ENCODE assay signal across 4 cellular contexts in genomic region chr6:25815194-25815593, GRCh38.
TF ChIP-seq lines count a peak whose summit lies in the region.

No MANE protein-coding gene starts in this region.

TF ChIP-seq in HepG2, 621 proteins besides CTCF, POLR2A, EP300 and RAD21:
- peak; percentile 92 for TF ChIP-seq HNRNPK (IDR thresholded peaks at IDR 0.05; ENCODE audit: low read depth, low read length, poor library complexity, severe bottlenecking)
- no peak for TF ChIP-seq ISL2 (CRISPR knock-in tag; IDR thresholded peaks at IDR 0.05)
- no peak for TF ChIP-seq ZNF562 (CRISPR knock-in tag; IDR thresholded peaks at IDR 0.05; ENCODE audit: borderline replicate concordance)
- TF ChIP-seq HNF1B (CRISPR knock-in tag; IDR thresholded peaks at IDR 0.05) = no peak
- TF ChIP-seq MNT (IDR thresholded peaks at IDR 0.05) = no peak
- no peak for TF ChIP-seq GABPB1 (CRISPR knock-in tag; IDR thresholded peaks at IDR 0.05)

TF ChIP-seq in WTC11, 78 proteins besides CTCF, POLR2A, EP300 and RAD21:
- TF ChIP-seq USF2 (CRISPR knock-in tag; IDR thresholded peaks at IDR 0.05) (no peak), ZNF425 (CRISPR knock-in tag; conservative IDR thresholded peaks at IDR 0.05) (no peak)

TF ChIP-seq in K562, 482 proteins besides CTCF, POLR2A, EP300 and RAD21:
- peak; percentile 47; the same call in 1 of the 2 replicates for TF ChIP-seq ZNF512 (tag; IDR thresholded peaks at IDR 0.05)
- TF ChIP-seq, protein P1, sequence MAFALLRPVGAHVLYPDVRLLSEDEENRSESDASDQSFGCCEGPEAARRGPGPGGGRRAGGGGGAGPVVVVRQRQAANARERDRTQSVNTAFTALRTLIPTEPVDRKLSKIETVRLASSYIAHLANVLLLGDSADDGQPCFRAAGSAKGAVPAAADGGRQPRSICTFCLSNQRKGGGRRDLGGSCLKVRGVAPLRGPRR (CRISPR knock-in tag; IDR thresholded peaks at IDR 0.05) = no peak

TF ChIP-seq in H1, 55 proteins besides CTCF, POLR2A, EP300 and RAD21:
- TF ChIP-seq POLR2AphosphoS5 (IDR thresholded peaks at IDR 0.05; ENCODE audit: low read depth, low read length) (no peak), KDM1A (IDR thresholded peaks at IDR 0.05; ENCODE audit: borderline replicate concordance, low read length) (no peak), NRF1 (IDR thresholded peaks at IDR 0.05; ENCODE audit: low read depth, low read length) (no peak), POU5F1 (IDR thresholded peaks at IDR 0.05; ENCODE audit: low read depth, low read length) (no peak), SP1 (IDR thresholded peaks at IDR 0.05; ENCODE audit: low read depth, low read length) (no peak), BRCA1 (IDR thresholded peaks at IDR 0.05; ENCODE audit: low read depth, low read length) (no peak), BACH1 (IDR thresholded peaks at IDR 0.05; ENCODE audit: low read length) (no peak), TAF7 (optimal IDR thresholded peaks at IDR 0.05; ENCODE audit: borderline replicate concordance, low read depth, low read length) (no peak), EZH2 (IDR thresholded peaks at IDR 0.05; ENCODE audit: low read depth, low read length, severe bottlenecking) (no peak), SUZ12 (IDR thresholded peaks at IDR 0.05; ENCODE audit: low read length) (no peak)
- TF ChIP-seq, protein P2, sequence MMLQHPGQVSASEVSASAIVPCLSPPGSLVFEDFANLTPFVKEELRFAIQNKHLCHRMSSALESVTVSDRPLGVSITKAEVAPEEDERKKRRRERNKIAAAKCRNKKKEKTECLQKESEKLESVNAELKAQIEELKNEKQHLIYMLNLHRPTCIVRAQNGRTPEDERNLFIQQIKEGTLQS (IDR thresholded peaks at IDR 0.05; ENCODE audit: insufficient read depth, low read depth, low read length) = no peak
TF ChIP-seq in H1: peak in this region for 0.
